1 cellular context compared by ENCODE assay signal in the genomic region with DNA sequence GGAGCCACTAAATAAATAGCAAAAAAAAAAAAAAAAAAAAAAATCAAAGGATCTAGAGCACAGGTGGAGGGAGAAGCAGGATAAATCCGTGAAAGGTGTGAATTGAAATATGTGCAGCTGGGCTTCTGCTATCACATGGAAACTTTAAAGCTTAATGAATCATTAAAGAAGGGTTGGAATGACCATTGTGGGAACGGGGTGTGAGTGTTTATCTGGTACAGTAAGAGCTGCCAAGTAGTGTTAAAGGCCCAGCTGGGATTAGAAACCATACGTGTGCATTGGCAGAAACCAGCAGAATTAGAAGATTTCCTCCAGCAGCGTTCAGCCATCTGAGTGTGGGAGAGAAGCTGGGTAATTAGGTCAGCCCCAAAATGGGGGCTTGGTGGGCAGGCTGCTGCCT.
TF ChIP-seq lines count a peak whose summit lies in the region.

No MANE protein-coding gene starts in this region.

TF ChIP-seq in HepG2, 621 proteins besides CTCF, POLR2A, EP300 and RAD21:
- peak; percentile 49; the same call in 1 of the 2 replicates for TF ChIP-seq ZNF362 (CRISPR knock-in tag; IDR thresholded peaks at IDR 0.05; ENCODE audit: borderline replicate concordance)
- TF ChIP-seq, protein P1, sequence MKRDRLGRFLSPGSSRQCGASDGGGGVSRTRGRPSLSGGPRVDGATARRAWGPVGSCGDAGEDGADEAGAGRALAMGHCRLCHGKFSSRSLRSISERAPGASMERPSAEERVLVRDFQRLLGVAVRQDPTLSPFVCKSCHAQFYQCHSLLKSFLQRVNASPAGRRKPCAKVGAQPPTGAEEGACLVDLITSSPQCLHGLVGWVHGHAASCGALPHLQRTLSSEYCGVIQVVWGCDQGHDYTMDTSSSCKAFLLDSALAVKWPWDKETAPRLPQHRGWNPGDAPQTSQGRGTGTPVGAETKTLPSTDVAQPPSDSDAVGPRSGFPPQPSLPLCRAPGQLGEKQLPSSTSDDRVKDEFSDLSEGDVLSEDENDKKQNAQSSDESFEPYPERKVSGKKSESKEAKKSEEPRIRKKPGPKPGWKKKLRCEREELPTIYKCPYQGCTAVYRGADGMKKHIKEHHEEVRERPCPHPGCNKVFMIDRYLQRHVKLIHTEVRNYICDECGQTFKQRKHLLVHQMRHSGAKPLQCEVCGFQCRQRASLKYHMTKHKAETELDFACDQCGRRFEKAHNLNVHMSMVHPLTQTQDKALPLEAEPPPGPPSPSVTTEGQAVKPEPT (CRISPR knock-in tag; IDR thresholded peaks at IDR 0.05; ENCODE audit: low read depth) = no peak
- TF ChIP-seq, protein P2, sequence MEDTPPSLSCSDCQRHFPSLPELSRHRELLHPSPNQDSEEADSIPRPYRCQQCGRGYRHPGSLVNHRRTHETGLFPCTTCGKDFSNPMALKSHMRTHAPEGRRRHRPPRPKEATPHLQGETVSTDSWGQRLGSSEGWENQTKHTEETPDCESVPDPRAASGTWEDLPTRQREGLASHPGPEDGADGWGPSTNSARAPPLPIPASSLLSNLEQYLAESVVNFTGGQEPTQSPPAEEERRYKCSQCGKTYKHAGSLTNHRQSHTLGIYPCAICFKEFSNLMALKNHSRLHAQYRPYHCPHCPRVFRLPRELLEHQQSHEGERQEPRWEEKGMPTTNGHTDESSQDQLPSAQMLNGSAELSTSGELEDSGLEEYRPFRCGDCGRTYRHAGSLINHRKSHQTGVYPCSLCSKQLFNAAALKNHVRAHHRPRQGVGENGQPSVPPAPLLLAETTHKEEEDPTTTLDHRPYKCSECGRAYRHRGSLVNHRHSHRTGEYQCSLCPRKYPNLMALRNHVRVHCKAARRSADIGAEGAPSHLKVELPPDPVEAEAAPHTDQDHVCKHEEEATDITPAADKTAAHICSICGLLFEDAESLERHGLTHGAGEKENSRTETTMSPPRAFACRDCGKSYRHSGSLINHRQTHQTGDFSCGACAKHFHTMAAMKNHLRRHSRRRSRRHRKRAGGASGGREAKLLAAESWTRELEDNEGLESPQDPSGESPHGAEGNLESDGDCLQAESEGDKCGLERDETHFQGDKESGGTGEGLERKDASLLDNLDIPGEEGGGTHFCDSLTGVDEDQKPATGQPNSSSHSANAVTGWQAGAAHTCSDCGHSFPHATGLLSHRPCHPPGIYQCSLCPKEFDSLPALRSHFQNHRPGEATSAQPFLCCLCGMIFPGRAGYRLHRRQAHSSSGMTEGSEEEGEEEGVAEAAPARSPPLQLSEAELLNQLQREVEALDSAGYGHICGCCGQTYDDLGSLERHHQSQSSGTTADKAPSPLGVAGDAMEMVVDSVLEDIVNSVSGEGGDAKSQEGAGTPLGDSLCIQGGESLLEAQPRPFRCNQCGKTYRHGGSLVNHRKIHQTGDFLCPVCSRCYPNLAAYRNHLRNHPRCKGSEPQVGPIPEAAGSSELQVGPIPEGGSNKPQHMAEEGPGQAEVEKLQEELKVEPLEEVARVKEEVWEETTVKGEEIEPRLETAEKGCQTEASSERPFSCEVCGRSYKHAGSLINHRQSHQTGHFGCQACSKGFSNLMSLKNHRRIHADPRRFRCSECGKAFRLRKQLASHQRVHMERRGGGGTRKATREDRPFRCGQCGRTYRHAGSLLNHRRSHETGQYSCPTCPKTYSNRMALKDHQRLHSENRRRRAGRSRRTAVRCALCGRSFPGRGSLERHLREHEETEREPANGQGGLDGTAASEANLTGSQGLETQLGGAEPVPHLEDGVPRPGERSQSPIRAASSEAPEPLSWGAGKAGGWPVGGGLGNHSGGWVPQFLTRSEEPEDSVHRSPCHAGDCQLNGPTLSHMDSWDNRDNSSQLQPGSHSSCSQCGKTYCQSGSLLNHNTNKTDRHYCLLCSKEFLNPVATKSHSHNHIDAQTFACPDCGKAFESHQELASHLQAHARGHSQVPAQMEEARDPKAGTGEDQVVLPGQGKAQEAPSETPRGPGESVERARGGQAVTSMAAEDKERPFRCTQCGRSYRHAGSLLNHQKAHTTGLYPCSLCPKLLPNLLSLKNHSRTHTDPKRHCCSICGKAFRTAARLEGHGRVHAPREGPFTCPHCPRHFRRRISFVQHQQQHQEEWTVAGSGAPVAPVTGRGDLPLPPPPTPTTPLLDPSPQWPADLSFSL (CRISPR knock-in tag; IDR thresholded peaks at IDR 0.05) = no peak
- no peak for TF ChIP-seq TP53 (CRISPR knock-in tag; conservative IDR thresholded peaks at IDR 0.05)
- no peak for TF ChIP-seq ZSCAN22 (CRISPR knock-in tag; IDR thresholded peaks at IDR 0.05)
